Comparison of ENCODE assay signal across 1 cellular context in genomic region chr5:39547548-39548154, GRCh38.
TF ChIP-seq lines count a peak whose summit lies in the region.

No MANE protein-coding gene starts in this region.

TF ChIP-seq in K562, 482 proteins besides CTCF, POLR2A, EP300 and RAD21 (continued from another document and continues in another):
- no peak for TF ChIP-seq ZNF407 (IDR thresholded peaks at IDR 0.05; ENCODE audit: low read depth)
- TF ChIP-seq CREM (IDR thresholded peaks at IDR 0.05; ENCODE audit: low read depth) = no peak
- TF ChIP-seq CEBPG (CRISPR knock-in tag; IDR thresholded peaks at IDR 0.05) = no peak
- TF ChIP-seq CEBPG (tag; conservative IDR thresholded peaks at IDR 0.05 in 1 of 2, IDR thresholded peaks at IDR 0.05 in 1 of 2) = no peak
- no peak for TF ChIP-seq ZFPM2 (CRISPR knock-in tag; IDR thresholded peaks at IDR 0.05)
- TF ChIP-seq ZFP30 (CRISPR knock-in tag; IDR thresholded peaks at IDR 0.05; ENCODE audit: borderline replicate concordance) = no peak
- TF ChIP-seq, protein P1, sequence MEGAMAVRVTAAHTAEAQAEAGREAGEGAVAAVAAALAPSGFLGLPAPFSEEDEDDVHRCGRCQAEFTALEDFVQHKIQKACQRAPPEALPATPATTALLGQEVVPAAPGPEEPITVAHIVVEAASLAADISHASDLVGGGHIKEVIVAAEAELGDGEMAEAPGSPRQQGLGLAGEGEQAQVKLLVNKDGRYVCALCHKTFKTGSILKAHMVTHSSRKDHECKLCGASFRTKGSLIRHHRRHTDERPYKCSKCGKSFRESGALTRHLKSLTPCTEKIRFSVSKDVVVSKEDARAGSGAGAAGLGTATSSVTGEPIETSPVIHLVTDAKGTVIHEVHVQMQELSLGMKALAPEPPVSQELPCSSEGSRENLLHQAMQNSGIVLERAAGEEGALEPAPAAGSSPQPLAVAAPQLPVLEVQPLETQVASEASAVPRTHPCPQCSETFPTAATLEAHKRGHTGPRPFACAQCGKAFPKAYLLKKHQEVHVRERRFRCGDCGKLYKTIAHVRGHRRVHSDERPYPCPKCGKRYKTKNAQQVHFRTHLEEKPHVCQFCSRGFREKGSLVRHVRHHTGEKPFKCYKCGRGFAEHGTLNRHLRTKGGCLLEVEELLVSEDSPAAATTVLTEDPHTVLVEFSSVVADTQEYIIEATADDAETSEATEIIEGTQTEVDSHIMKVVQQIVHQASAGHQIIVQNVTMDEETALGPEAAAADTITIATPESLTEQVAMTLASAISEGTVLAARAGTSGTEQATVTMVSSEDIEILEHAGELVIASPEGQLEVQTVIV (CRISPR knock-in tag; IDR thresholded peaks at IDR 0.05; ENCODE audit: borderline replicate concordance) = no peak; the same call in 1 of the 2 replicates
- no peak for TF ChIP-seq KLF10 (CRISPR knock-in tag; IDR thresholded peaks at IDR 0.05)
- no peak for TF ChIP-seq SMAD4 (CRISPR knock-in tag; conservative IDR thresholded peaks at IDR 0.05)
- no peak for TF ChIP-seq SFPQ (IDR thresholded peaks at IDR 0.05; ENCODE audit: low read depth, low read length)
- TF ChIP-seq THRAP3 (IDR thresholded peaks at IDR 0.05; ENCODE audit: borderline replicate concordance) = no peak
- TF ChIP-seq, protein P2, sequence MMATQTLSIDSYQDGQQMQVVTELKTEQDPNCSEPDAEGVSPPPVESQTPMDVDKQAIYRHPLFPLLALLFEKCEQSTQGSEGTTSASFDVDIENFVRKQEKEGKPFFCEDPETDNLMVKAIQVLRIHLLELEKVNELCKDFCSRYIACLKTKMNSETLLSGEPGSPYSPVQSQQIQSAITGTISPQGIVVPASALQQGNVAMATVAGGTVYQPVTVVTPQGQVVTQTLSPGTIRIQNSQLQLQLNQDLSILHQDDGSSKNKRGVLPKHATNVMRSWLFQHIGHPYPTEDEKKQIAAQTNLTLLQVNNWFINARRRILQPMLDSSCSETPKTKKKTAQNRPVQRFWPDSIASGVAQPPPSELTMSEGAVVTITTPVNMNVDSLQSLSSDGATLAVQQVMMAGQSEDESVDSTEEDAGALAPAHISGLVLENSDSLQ (IDR thresholded peaks at IDR 0.05) = no peak
- no peak for TF ChIP-seq KAT2B (IDR thresholded peaks at IDR 0.05; ENCODE audit: low read depth, low read length)
- TF ChIP-seq RUNX1 (IDR thresholded peaks at IDR 0.05; ENCODE audit: low read depth) = no peak
- TF ChIP-seq MEIS2 (IDR thresholded peaks at IDR 0.05; ENCODE audit: partially characterized antibody) = no peak
- TF ChIP-seq ZNF445 (CRISPR knock-in tag; IDR thresholded peaks at IDR 0.05; ENCODE audit: low read depth) = no peak
- TF ChIP-seq HNRNPLL (IDR thresholded peaks at IDR 0.05; ENCODE audit: low read depth, low read length, poor library complexity, severe bottlenecking) = no peak
- TF ChIP-seq HOMEZ (CRISPR knock-in tag; IDR thresholded peaks at IDR 0.05) = no peak
- 0 out of 2 replicates have a peak, but pooled peaks have one; percentile 48 for TF ChIP-seq ZNF766 (CRISPR knock-in tag; conservative IDR thresholded peaks at IDR 0.05)
- TF ChIP-seq PHF8 (IDR thresholded peaks at IDR 0.05; ENCODE audit: borderline replicate concordance, low read length) = no peak
- no peak for TF ChIP-seq CHD7 (IDR thresholded peaks at IDR 0.05; ENCODE audit: low read depth, low read length)
